In genomic region chr1:165468850-165469249, GRCh38 we compare ENCODE assay signal across 27 cellular contexts. TPM values are rescaled to one million over a fixed set of nuclear protein-coding genes. Genes with fewer than 3 reads are reported as not detected.
"Had no signal": no experiment of that assay in that cellular context is flagged by ENCODE, and none has a peak within 500 bp of the region (broad histone marks: within the 10 kb centered on the region; RNA-seq: fewer than 3 reads in every experiment).

No MANE protein-coding gene starts in this region.

- ATAC-seq: left lobe of liver; naive thymus-derived CD8-positive, alpha-beta T cell; stimulated activated effector memory CD8-positive, alpha-beta T cell treated with anti-CD3 and anti-CD28 coated beads, Interleukin-12 subunit alpha, Interleukin-12 subunit beta, amount 100 ng/mL, for 72 hours had no signal

- H3K36me3 ChIP-seq: colonic mucosa, esophagus squamous epithelium, prostate gland, right atrium auricular region, sigmoid colon, stomach, thyroid gland, upper lobe of left lung had no signal

- H3K4me3 Mint-ChIP-seq: dendritic cell treated with granulocyte-macrophage colony-stimulating factor and Interleukin-4, amounts not matched to agents 40 ng/mL and 50 ng/mL, for 4 days; naive thymus-derived CD8-positive, alpha-beta T cell; stimulated activated effector memory CD8-positive, alpha-beta T cell treated with anti-CD3 and anti-CD28 coated beads, Interleukin-12 subunit alpha, Interleukin-12 subunit beta, amount 100 ng/mL, for 72 hours had no signal

- H3K36me3 Mint-ChIP-seq: naive thymus-derived CD8-positive, alpha-beta T cell; stimulated activated effector memory CD8-positive, alpha-beta T cell treated with anti-CD3 and anti-CD28 coated beads, Interleukin-12 subunit alpha, Interleukin-12 subunit beta, amount 100 ng/mL, for 72 hours had no signal

- DNase-seq: central memory CD4-positive, alpha-beta T cell; colonic mucosa; effector CD8-positive, alpha-beta T cell; esophagus squamous epithelium; foreskin melanocyte; head of caudate nucleus; mesenchymal stem cell; naive thymus-derived CD8-positive, alpha-beta T cell; sigmoid colon; stimulated activated CD4-positive, alpha-beta T cell treated with anti-CD3 and anti-CD28 coated beads, Interleukin-2, amount 100 ng/mL, for 24 hours; stimulated activated CD4-positive, alpha-beta T cell treated with anti-CD3 and anti-CD28 coated beads, Interleukin-4, amount 100 ng/mL, for 24 hours; stimulated activated naive CD4-positive, alpha-beta T cell treated with Interleukin-2 at 50 U/mL for 16 hours; stomach; thyroid gland; upper lobe of left lung had no signal

- H3K9ac ChIP-seq: parathyroid adenoma had no signal

- H3K27me3 ChIP-seq: colonic mucosa, right atrium auricular region, sigmoid colon, thyroid gland, upper lobe of left lung had no signal

- H3K79me2 ChIP-seq: parathyroid adenoma had no signal

- H3K9me3 Mint-ChIP-seq: dendritic cell treated with granulocyte-macrophage colony-stimulating factor and Interleukin-4, amounts not matched to agents 40 ng/mL and 50 ng/mL, for 4 days; naive thymus-derived CD8-positive, alpha-beta T cell; stimulated activated effector memory CD8-positive, alpha-beta T cell treated with anti-CD3 and anti-CD28 coated beads, Interleukin-12 subunit alpha, Interleukin-12 subunit beta, amount 100 ng/mL, for 72 hours had no signal

- H3K9me3 ChIP-seq: colonic mucosa, esophagus squamous epithelium, prostate gland, right atrium auricular region, sigmoid colon, stomach, thyroid gland, upper lobe of left lung had no signal

- H3K4me3 ChIP-seq: colonic mucosa, esophagus squamous epithelium, prostate gland, right atrium auricular region, sigmoid colon, stomach, thyroid gland, upper lobe of left lung had no signal

- H3K4me1 ChIP-seq: colonic mucosa, esophagus squamous epithelium, parathyroid adenoma, prostate gland, right atrium auricular region, sigmoid colon, stomach, thyroid gland, upper lobe of left lung had no signal

- H3K27ac Mint-ChIP-seq: dendritic cell treated with granulocyte-macrophage colony-stimulating factor and Interleukin-4, amounts not matched to agents 40 ng/mL and 50 ng/mL, for 4 days; stimulated activated effector memory CD8-positive, alpha-beta T cell treated with anti-CD3 and anti-CD28 coated beads, Interleukin-12 subunit alpha, Interleukin-12 subunit beta, amount 100 ng/mL, for 72 hours had no signal

- H3K27ac ChIP-seq: colonic mucosa, esophagus squamous epithelium, parathyroid adenoma, prostate gland, right atrium auricular region, stomach, thyroid gland, upper lobe of left lung had no signal

- H2AFZ ChIP-seq: parathyroid adenoma had no signal

- H3K4me1 Mint-ChIP-seq: naive thymus-derived CD8-positive, alpha-beta T cell; stimulated activated effector memory CD8-positive, alpha-beta T cell treated with anti-CD3 and anti-CD28 coated beads, Interleukin-12 subunit alpha, Interleukin-12 subunit beta, amount 100 ng/mL, for 72 hours had no signal

RNA-seq across cellular contexts. Expression of gene RXRG, which starts 23.9 kb away (rescaled TPM):
- total RNA-seq: chondrocyte; endothelial cell of umbilical vein; epithelial cell of proximal tubule; lung microvascular endothelial cell; naive thymus-derived CD8-positive, alpha-beta T cell; osteoblast had no signal
- polyA plus RNA-seq: endothelial cell of umbilical vein; keratinocyte; naive thymus-derived CD8-positive, alpha-beta T cell had no signal
